In the genomic region with DNA sequence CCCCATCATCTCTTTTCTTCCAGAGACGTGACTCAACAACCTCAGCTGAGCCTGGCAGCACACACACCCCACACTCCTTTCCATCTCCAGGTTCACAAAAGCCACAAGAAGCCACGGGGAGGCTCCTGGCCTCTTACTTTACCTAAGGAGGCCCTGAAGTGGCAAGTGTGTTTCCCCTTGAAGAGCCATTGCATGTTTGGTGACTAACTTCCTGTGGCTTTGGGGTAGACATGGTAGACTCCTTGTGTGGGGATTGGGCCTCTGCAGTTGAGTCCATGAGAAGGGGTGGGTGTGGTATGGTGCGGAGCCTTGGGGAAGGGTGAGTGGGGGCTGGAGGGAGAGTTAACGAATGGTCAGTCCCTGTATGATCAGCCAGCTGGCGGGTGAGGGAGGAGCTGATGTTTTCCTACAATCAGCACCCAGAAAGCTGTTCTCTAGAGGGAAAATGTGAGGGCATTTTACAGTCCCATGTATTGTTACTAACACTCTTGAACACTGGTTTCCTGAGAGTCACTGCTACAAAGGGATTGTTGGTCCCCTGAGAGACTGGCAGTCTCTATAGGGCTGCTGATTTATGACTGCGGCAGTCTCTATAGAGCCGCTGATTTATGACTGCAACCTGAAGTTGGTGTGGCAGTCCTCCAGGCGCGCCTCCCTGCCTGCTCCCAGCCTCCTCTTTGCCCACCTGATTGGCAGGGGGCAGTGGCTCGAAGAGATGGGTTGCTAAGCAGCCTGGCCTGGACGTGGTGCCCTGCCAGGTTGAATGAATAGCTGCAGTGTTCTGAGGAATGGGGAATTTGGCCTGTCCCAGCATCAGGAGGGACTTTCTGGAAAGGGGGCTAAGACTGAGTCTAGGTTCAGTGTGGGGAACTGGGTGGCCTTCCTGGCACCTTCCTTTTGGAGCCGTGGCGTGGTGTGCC, we compare ENCODE assay signal across 9 cellular contexts. TPM values are rescaled to one million over a fixed set of nuclear protein-coding genes. Genes with fewer than 3 reads are reported as not detected.
A peak's percentile ranks its signal among the peaks of the same experiment; 100 is the strongest.
DNase-seq lines count a peak whose midpoint lies in the region; ATAC-seq and TF ChIP-seq lines count a peak whose summit lies in the region.
"Had no signal": no experiment of that assay in that cellular context is flagged by ENCODE, and none has a peak within 500 bp of the region (broad histone marks: within the 10 kb centered on the region; RNA-seq: fewer than 3 reads in every experiment).

No MANE protein-coding gene starts in this region.

- peaks cover 9% of the 10 kb centered on the region for H3K36me3 Mint-ChIP-seq in activated naive CD4-positive, alpha-beta T cell treated with anti-CD3 and anti-CD28 coated beads for 36 hours (ENCODE audit: low read depth)

- no peaks in the 10 kb centered on the region for H3K27me3 Mint-ChIP-seq in activated naive CD4-positive, alpha-beta T cell treated with anti-CD3 and anti-CD28 coated beads for 36 hours (ENCODE audit: low read depth)

- H3K4me3 ChIP-seq in muscle layer of duodenum (ENCODE audit: low read depth in 1 of 2, low read length in 2 of 2) = no peak overlapping the region
- no peak overlapping the region for H3K4me3 ChIP-seq in tibial nerve

- no peak for ATAC-seq in GM19351 (IDR thresholded peaks at IDR 0.05; ENCODE audit: unreplicated experiment)

- peak; percentile 74 for DNase-seq in activated naive CD4-positive, alpha-beta T cell treated with anti-CD3 and anti-CD28 coated beads for 36 hours
- DNase-seq in activated naive CD4-positive, alpha-beta T cell treated with anti-CD3 and anti-CD28 coated beads, Interleukin-2, amount 50 U/mL, for 16 hours = no peak
- DNase-seq in amygdala (lab: John Stamatoyannopoulos, UW) (peak in 48 of 56 donors; percentile 24 to 87 (median 64)), tibial nerve (ENCODE audit: low spot score in 2 of 2) (no peak), 8988T (no peak), NCI-H446 (lab: John Stamatoyannopoulos, UW) (no peak)

- H3K4me1 ChIP-seq in muscle layer of duodenum (ENCODE audit: control insufficient read depth in 1 of 2, insufficient read depth in 2 of 2, low read length in 2 of 2) (peaks cover 4 to 33% of the 10 kb centered on the region in 2 donors), tibial nerve (peaks cover 3 to 100% (median 91%) of the 10 kb centered on the region in 4 donors)

- H3K4me1 Mint-ChIP-seq in activated naive CD4-positive, alpha-beta T cell treated with anti-CD3 and anti-CD28 coated beads for 36 hours (ENCODE audit: low read depth) = peaks cover 47% of the 10 kb centered on the region

- TF ChIP-seq POLR2A in tibial nerve (IDR thresholded peaks at IDR 0.05) = no peak

- no peak overlapping the region for H3K4me3 Mint-ChIP-seq in activated naive CD4-positive, alpha-beta T cell treated with anti-CD3 and anti-CD28 coated beads for 36 hours

- intact Hi-C loops in activated naive CD4-positive, alpha-beta T cell treated with anti-CD3 and anti-CD28 coated beads for 36 hours (cut with micrococcal nuclease) = no loop called here

- 61 to 65% methylated on average over 13 of the region's 13 CpGs for WGBS in tibial nerve, 2 donors

- H3K27me3 ChIP-seq in muscle layer of duodenum (ENCODE audit: low read depth, low read length) = no peaks in the 10 kb centered on the region
- H3K27me3 ChIP-seq in tibial nerve = no peaks in the 10 kb centered on the region

- peak in 1 of 2 donors; percentile 41 for TF ChIP-seq EP300 in tibial nerve (IDR thresholded peaks at IDR 0.05)

- TF ChIP-seq CTCF in tibial nerve (IDR thresholded peaks at IDR 0.05) = no peak

- H3K9me3 ChIP-seq in muscle layer of duodenum (ENCODE audit: control insufficient read depth in 1 of 2, low read length in 2 of 2) (no peaks in the 10 kb centered on the region), tibial nerve (no peaks in the 10 kb centered on the region)

- peak overlapping the region; percentile 38 for H3K27ac Mint-ChIP-seq in activated naive CD4-positive, alpha-beta T cell treated with anti-CD3 and anti-CD28 coated beads for 36 hours

- H3K9me3 Mint-ChIP-seq in activated naive CD4-positive, alpha-beta T cell treated with anti-CD3 and anti-CD28 coated beads for 36 hours = no peaks in the 10 kb centered on the region

- peak overlapping the region; percentile 32 for H3K27ac ChIP-seq in muscle layer of duodenum (ENCODE audit: low read length)
- H3K27ac ChIP-seq in tibial nerve = peak overlapping the region; percentile 75 to 98 (median 94)

- H3K36me3 ChIP-seq in muscle layer of duodenum (ENCODE audit: control insufficient read depth in 1 of 2, insufficient read depth in 2 of 2, low read length in 2 of 2) (peaks cover 5 to 36% of the 10 kb centered on the region in 2 donors), tibial nerve (peaks cover 0 to 6% (median 0%) of the 10 kb centered on the region in 3 donors)

- CTCF ChIA-PET in activated naive CD4-positive, alpha-beta T cell treated with anti-CD3 and anti-CD28 coated beads for 36 hours (lab: Charles Lee) = interaction anchor here (1.3 to 1.6 kb wide), 3 partner anchors 56 to 72 kb away, joined by 5 to 11 read pairs (median 5); no protein-coding TSS in a partner anchor

RNA-seq across cellular contexts. Expression of gene SAP30BP, which starts 24.5 kb away (rescaled TPM):
- 10 to 100 TPM; 68.3 TPM for total RNA-seq in activated naive CD4-positive, alpha-beta T cell treated with anti-CD3 and anti-CD28 coated beads for 36 hours
- 100 to 1,000 TPM in 2 of 4 donors, 10 to 100 TPM in 2; 63.9 to 119 (median 95.3) TPM for total RNA-seq in tibial nerve

RNA-seq across cellular contexts. Expression of gene RECQL5, which starts 24.7 kb away (rescaled TPM):
- 10 to 100 TPM; 36.2 to 44.0 TPM for total RNA-seq in activated naive CD4-positive, alpha-beta T cell treated with anti-CD3 and anti-CD28 coated beads for 36 hours
- 10 to 100 TPM; 23.2 to 51.9 (median 34.7) TPM for total RNA-seq in tibial nerve

RNA-seq across cellular contexts. Expression of gene ITGB4, which starts 29.6 kb away (rescaled TPM):
- 1 to 10 TPM in 1 of 2 experiments, under 1 TPM in 1; 0.83 to 1.0 TPM for total RNA-seq in activated naive CD4-positive, alpha-beta T cell treated with anti-CD3 and anti-CD28 coated beads for 36 hours
- 100 to 1,000 TPM; 211 to 335 (median 233) TPM for total RNA-seq in tibial nerve

RNA-seq across cellular contexts. Expression of gene SMIM5, which starts 58.4 kb away (rescaled TPM):
- total RNA-seq in activated naive CD4-positive, alpha-beta T cell treated with anti-CD3 and anti-CD28 coated beads for 36 hours = not detected
- 10 to 100 TPM; 17.3 to 41.1 (median 25.0) TPM for total RNA-seq in tibial nerve
- total RNA-seq: glomerular endothelial cell had no signal

Comparison
In these comparisons a context has a peak if more than half of its experiments do, and no peak if none do; other contexts are left out.
1. DNase-seq: peak in activated naive CD4-positive, alpha-beta T cell treated with anti-CD3 and anti-CD28 coated beads for 36 hours (single experiment) and amygdala (48 of 56); none in activated naive CD4-positive, alpha-beta T cell treated with anti-CD3 and anti-CD28 coated beads, Interleukin-2, amount 50 U/mL, for 16 hours (single experiment), tibial nerve (0 of 2), 8988T (single experiment) and NCI-H446 (0 of 2).
2. RNA of gene ITGB4, which starts 29.6 kb away (total RNA-seq): 211 to 335 TPM in tibial nerve; 0.83 to 1.0 TPM in activated naive CD4-positive, alpha-beta T cell treated with anti-CD3 and anti-CD28 coated beads for 36 hours; every median in the first group is over 100 times any median in the second.